29 cellular contexts compared by ENCODE assay signal in genomic region chr1:22578732-22579361, GRCh38. TPM values are rescaled to one million over a fixed set of nuclear protein-coding genes. Genes with fewer than 3 reads are reported as not detected.
"Had no signal": no experiment of that assay in that cellular context is flagged by ENCODE, and none has a peak within 500 bp of the region (broad histone marks: within the 10 kb centered on the region; RNA-seq: fewer than 3 reads in every experiment).

No MANE protein-coding gene starts in this region.

- H3K4me1 Mint-ChIP-seq: activated CD4-positive, alpha-beta T cell treated with anti-CD3 and anti-CD28 coated beads, Interleukin-2, amount 10 ng/mL, durations not matched to agents 24 days and 14 days; central memory CD8-positive, alpha-beta T cell had no signal

- H3K27ac Mint-ChIP-seq: activated CD4-positive, alpha-beta T cell treated with anti-CD3 and anti-CD28 coated beads, Interleukin-2, amount 10 ng/mL, durations not matched to agents 24 days and 14 days; activated CD8-positive, alpha-beta T cell treated with anti-CD3 and anti-CD28 coated beads for 36 hours; activated naive CD4-positive, alpha-beta T cell treated with anti-CD3 and anti-CD28 coated beads for 36 hours; activated naive CD4-positive, alpha-beta T cell treated with anti-CD3 and anti-CD28 coated beads, Interleukin-2, amount 50 U/mL, for 72 hours; activated T-cell treated with anti-CD3 and anti-CD28 coated beads, Interleukin-2, amount 50 U/mL, for 24 hours; activated T-helper 2 cell treated with anti-CD3 and anti-CD28 coated beads, Interferon-gamma antibody, Interleukin-2, Interleukin-4, amounts not matched to agents 10 μg/mL and 5 μg/mL and 100 μg/mL, durations not matched to agents 14 hours and 24 hours and 36 hours had no signal

- H3K36me3 ChIP-seq: adrenal gland, MG63, SJCRH30 had no signal

- H3K27ac ChIP-seq: adrenal gland, SJCRH30, SK-N-MC had no signal

- H3K9me3 ChIP-seq: adrenal gland, MG63 had no signal

- H3K27me3 ChIP-seq: adrenal gland, SJCRH30 had no signal

- H3K4me3 ChIP-seq: adrenal gland, MG63, SJCRH30, SK-N-MC had no signal

- ATAC-seq: activated CD8-positive, alpha-beta T cell treated with anti-CD3 and anti-CD28 coated beads for 36 hours; activated naive CD4-positive, alpha-beta T cell treated with anti-CD3 and anti-CD28 coated beads, Interleukin-2, amount 50 U/mL, for 72 hours; Panc1 had no signal

- DNase-seq: activated CD4-positive, alpha-beta T cell treated with anti-CD3 and anti-CD28 coated beads, Interleukin-2, amount 10 ng/mL, durations not matched to agents 24 days and 14 days; activated CD4-positive, alpha-beta T cell treated with anti-CD3 and anti-CD28 coated beads, Interleukin-2, amount 50 U/mL, for 4 hours; activated CD8-positive, alpha-beta T cell treated with anti-CD3 and anti-CD28 coated beads for 36 hours; activated gamma-delta T cell; activated naive CD4-positive, alpha-beta T cell treated with anti-CD3 and anti-CD28 coated beads for 36 hours; activated T-cell treated with anti-CD3 and anti-CD28 coated beads, Interleukin-2, amount 50 U/mL, for 24 hours; MG63; NCI-H1048; NCI-H1436 treated with DMSO at 0.1 percent for 48 hours; NCI-H1694 treated with DMSO at 0.1 percent for 48 hours; NCI-H2029; NCI-H345; NCI-H524 treated with DMSO at 0.1 percent for 48 hours; SHP77 had no signal

- FAIRE-seq: TTC549 had no signal

- H3K4me3 Mint-ChIP-seq: activated CD4-positive, alpha-beta T cell treated with anti-CD3 and anti-CD28 coated beads, Interleukin-2, amount 10 ng/mL, durations not matched to agents 24 days and 14 days; activated CD8-positive, alpha-beta T cell treated with anti-CD3 and anti-CD28 coated beads for 36 hours; activated naive CD4-positive, alpha-beta T cell treated with anti-CD3 and anti-CD28 coated beads for 36 hours; activated T-cell treated with anti-CD3 and anti-CD28 coated beads, Interleukin-2, amount 50 U/mL, for 24 hours; brain; central memory CD8-positive, alpha-beta T cell had no signal

- H3K27me3 Mint-ChIP-seq: activated CD4-positive, alpha-beta T cell treated with anti-CD3 and anti-CD28 coated beads, Interleukin-2, amount 10 ng/mL, durations not matched to agents 24 days and 14 days; activated CD8-positive, alpha-beta T cell treated with anti-CD3 and anti-CD28 coated beads for 36 hours; activated T-cell treated with anti-CD3 and anti-CD28 coated beads, Interleukin-2, amount 50 U/mL, for 24 hours had no signal

RNA-seq across cellular contexts. Expression of gene EPHA8, which starts 15.6 kb away (rescaled TPM):
- total RNA-seq: activated CD4-positive, alpha-beta T cell treated with anti-CD3 and anti-CD28 coated beads, Interleukin-2, amount 10 ng/mL, durations not matched to agents 24 days and 14 days; activated CD8-positive, alpha-beta memory T cell treated with anti-CD3 and anti-CD28 coated beads for 36 hours; activated CD8-positive, alpha-beta T cell treated with anti-CD3 and anti-CD28 coated beads for 36 hours; activated naive CD4-positive, alpha-beta T cell treated with anti-CD3 and anti-CD28 coated beads for 36 hours; activated naive CD4-positive, alpha-beta T cell treated with anti-CD3 and anti-CD28 coated beads, Interleukin-2, amount 50 U/mL, for 72 hours; activated T-helper 2 cell treated with anti-CD3 and anti-CD28 coated beads, Interferon-gamma antibody, Interleukin-2, Interleukin-4, amounts not matched to agents 10 μg/mL and 5 μg/mL and 100 μg/mL, durations not matched to agents 14 hours and 24 hours and 36 hours; chondrocyte; RPMI7951; T-helper 1 cell treated with Interleukin-12 subunit alpha and Interleukin-12 subunit beta and Interleukin-4 antibody, amounts not matched to agents 30 ng/mL and 1 ng/mL, for 36 hours; T-helper 2 cell treated with Interferon-gamma antibody and Interleukin-4, amounts not matched to agents 100 ng/mL and 5 ng/mL, for 36 hours had no signal

RNA-seq across cellular contexts. Expression of gene C1QA, which starts 57.6 kb away (rescaled TPM):
- total RNA-seq: activated CD4-positive, alpha-beta T cell treated with anti-CD3 and anti-CD28 coated beads, Interleukin-2, amount 10 ng/mL, durations not matched to agents 24 days and 14 days; activated CD8-positive, alpha-beta memory T cell treated with anti-CD3 and anti-CD28 coated beads for 36 hours; activated CD8-positive, alpha-beta T cell treated with anti-CD3 and anti-CD28 coated beads for 36 hours; activated naive CD4-positive, alpha-beta T cell treated with anti-CD3 and anti-CD28 coated beads for 36 hours; activated naive CD4-positive, alpha-beta T cell treated with anti-CD3 and anti-CD28 coated beads, Interleukin-2, amount 50 U/mL, for 72 hours; activated T-helper 2 cell treated with anti-CD3 and anti-CD28 coated beads, Interferon-gamma antibody, Interleukin-2, Interleukin-4, amounts not matched to agents 10 μg/mL and 5 μg/mL and 100 μg/mL, durations not matched to agents 14 hours and 24 hours and 36 hours; chondrocyte; NCI-H460; RPMI7951; T-helper 1 cell treated with Interleukin-12 subunit alpha and Interleukin-12 subunit beta and Interleukin-4 antibody, amounts not matched to agents 30 ng/mL and 1 ng/mL, for 36 hours; T-helper 2 cell treated with Interferon-gamma antibody and Interleukin-4, amounts not matched to agents 100 ng/mL and 5 ng/mL, for 36 hours had no signal
